In the genomic region with DNA sequence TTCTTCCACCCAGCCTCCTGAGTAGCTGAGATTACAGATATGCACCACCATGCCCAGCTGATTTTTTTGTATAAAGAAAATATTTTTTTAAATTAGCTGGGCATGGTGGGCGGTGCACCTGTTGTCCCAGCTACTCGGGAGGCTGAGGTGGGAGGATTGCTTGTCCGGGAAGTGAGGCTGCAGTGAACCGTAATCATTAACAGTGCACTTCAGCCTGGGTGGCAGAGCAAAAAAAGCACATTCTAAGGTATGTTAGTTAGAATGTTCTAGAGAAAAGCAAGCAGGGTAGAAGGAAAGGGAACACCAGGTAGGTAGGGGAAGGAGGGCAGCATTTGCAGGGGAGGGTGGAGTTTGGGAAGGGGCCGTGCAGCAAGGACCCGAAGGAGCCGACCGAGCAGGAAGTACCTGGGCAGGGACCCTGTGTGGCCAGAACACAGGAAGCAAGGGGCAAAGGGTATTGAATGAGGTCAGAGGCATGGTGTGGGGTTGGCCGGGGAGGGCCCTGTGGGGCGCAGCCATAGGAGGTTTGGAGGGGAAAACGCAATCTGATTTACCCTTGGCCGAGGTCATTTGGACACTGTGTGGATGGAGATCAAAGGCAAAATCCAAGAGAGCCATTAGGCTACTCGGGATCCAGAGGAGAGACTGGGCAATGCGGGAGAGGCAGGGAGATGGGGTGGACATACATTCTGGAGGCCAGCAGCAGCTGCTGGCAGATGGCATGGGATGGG, we compare ENCODE assay signal across 1 cellular context.
A peak's percentile ranks its signal among the peaks of the same experiment; 100 is the strongest.
TF ChIP-seq lines count a peak whose summit lies in the region.

No MANE protein-coding gene starts in this region.

TF ChIP-seq in HepG2, 621 proteins besides CTCF, POLR2A, EP300 and RAD21 (continued from another document and continues in another):
- TF ChIP-seq, protein P1, sequence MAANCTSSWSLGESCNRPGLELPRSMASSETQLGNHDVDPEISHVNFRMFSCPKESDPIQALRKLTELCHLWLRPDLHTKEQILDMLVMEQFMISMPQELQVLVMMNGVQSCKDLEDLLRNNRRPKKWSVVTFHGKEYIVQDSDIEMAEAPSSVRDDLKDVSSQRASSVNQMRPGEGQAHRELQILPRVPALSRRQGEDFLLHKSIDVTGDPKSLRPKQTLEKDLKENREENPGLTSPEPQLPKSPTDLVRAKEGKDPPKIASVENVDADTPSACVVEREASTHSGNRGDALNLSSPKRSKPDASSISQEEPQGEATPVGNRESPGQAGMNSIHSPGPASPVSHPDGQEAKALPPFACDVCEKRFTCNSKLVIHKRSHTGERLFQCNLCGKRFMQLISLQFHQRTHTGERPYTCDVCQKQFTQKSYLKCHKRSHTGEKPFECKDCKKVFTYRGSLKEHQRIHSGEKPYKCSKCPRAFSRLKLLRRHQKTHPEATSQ (CRISPR knock-in tag; IDR thresholded peaks at IDR 0.05; ENCODE audit: borderline replicate concordance), result no peak
- TF ChIP-seq ZSCAN21 (CRISPR knock-in tag; IDR thresholded peaks at IDR 0.05; ENCODE audit: borderline replicate concordance), result no peak
- TF ChIP-seq SIN3A (IDR thresholded peaks at IDR 0.05; ENCODE audit: borderline replicate concordance, low read depth, low read length), result no peak
- peak; percentile 28; the same call in 1 of the 2 replicates for TF ChIP-seq GFI1 (CRISPR knock-in tag; IDR thresholded peaks at IDR 0.05; ENCODE audit: borderline replicate concordance)
- TF ChIP-seq, protein P2, sequence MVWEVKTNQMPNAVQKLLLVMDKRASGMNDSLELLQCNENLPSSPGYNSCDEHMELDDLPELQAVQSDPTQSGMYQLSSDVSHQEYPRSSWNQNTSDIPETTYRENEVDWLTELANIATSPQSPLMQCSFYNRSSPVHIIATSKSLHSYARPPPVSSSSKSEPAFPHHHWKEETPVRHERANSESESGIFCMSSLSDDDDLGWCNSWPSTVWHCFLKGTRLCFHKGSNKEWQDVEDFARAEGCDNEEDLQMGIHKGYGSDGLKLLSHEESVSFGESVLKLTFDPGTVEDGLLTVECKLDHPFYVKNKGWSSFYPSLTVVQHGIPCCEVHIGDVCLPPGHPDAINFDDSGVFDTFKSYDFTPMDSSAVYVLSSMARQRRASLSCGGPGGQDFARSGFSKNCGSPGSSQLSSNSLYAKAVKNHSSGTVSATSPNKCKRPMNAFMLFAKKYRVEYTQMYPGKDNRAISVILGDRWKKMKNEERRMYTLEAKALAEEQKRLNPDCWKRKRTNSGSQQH (CRISPR knock-in tag; IDR thresholded peaks at IDR 0.05; ENCODE audit: low read depth), result no peak
- TF ChIP-seq RFXAP (CRISPR knock-in tag; IDR thresholded peaks at IDR 0.05; ENCODE audit: borderline replicate concordance), result 0 out of 2 replicates have a peak, but pooled peaks have one; percentile 58
- TF ChIP-seq SPEN (CRISPR knock-in tag; IDR thresholded peaks at IDR 0.05; ENCODE audit: low read depth), result 0 out of 2 replicates have a peak, but pooled peaks have one; percentile 29
- 0 out of 2 replicates have a peak, but pooled peaks have one; percentile 30 for TF ChIP-seq ZNF350 (CRISPR knock-in tag; IDR thresholded peaks at IDR 0.05; ENCODE audit: borderline replicate concordance, low read depth)
- 0 out of 4 replicates have a peak, but pooled peaks of 1 of the 2 experiments have one; percentile 17 for TF ChIP-seq NR2F1 (CRISPR knock-in tag; IDR thresholded peaks at IDR 0.05)
- TF ChIP-seq, protein P3, sequence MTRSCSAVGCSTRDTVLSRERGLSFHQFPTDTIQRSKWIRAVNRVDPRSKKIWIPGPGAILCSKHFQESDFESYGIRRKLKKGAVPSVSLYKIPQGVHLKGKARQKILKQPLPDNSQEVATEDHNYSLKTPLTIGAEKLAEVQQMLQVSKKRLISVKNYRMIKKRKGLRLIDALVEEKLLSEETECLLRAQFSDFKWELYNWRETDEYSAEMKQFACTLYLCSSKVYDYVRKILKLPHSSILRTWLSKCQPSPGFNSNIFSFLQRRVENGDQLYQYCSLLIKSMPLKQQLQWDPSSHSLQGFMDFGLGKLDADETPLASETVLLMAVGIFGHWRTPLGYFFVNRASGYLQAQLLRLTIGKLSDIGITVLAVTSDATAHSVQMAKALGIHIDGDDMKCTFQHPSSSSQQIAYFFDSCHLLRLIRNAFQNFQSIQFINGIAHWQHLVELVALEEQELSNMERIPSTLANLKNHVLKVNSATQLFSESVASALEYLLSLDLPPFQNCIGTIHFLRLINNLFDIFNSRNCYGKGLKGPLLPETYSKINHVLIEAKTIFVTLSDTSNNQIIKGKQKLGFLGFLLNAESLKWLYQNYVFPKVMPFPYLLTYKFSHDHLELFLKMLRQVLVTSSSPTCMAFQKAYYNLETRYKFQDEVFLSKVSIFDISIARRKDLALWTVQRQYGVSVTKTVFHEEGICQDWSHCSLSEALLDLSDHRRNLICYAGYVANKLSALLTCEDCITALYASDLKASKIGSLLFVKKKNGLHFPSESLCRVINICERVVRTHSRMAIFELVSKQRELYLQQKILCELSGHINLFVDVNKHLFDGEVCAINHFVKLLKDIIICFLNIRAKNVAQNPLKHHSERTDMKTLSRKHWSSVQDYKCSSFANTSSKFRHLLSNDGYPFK (CRISPR knock-in tag; IDR thresholded peaks at IDR 0.05; ENCODE audit: borderline replicate concordance), result 0 out of 2 replicates have a peak, but pooled peaks have one; percentile 54
- TF ChIP-seq ZNF44 (CRISPR knock-in tag; IDR thresholded peaks at IDR 0.05), result no peak
- peak; percentile 91 for TF ChIP-seq ZMYM3 (CRISPR knock-in tag; IDR thresholded peaks at IDR 0.05)
- TF ChIP-seq, protein P4, sequence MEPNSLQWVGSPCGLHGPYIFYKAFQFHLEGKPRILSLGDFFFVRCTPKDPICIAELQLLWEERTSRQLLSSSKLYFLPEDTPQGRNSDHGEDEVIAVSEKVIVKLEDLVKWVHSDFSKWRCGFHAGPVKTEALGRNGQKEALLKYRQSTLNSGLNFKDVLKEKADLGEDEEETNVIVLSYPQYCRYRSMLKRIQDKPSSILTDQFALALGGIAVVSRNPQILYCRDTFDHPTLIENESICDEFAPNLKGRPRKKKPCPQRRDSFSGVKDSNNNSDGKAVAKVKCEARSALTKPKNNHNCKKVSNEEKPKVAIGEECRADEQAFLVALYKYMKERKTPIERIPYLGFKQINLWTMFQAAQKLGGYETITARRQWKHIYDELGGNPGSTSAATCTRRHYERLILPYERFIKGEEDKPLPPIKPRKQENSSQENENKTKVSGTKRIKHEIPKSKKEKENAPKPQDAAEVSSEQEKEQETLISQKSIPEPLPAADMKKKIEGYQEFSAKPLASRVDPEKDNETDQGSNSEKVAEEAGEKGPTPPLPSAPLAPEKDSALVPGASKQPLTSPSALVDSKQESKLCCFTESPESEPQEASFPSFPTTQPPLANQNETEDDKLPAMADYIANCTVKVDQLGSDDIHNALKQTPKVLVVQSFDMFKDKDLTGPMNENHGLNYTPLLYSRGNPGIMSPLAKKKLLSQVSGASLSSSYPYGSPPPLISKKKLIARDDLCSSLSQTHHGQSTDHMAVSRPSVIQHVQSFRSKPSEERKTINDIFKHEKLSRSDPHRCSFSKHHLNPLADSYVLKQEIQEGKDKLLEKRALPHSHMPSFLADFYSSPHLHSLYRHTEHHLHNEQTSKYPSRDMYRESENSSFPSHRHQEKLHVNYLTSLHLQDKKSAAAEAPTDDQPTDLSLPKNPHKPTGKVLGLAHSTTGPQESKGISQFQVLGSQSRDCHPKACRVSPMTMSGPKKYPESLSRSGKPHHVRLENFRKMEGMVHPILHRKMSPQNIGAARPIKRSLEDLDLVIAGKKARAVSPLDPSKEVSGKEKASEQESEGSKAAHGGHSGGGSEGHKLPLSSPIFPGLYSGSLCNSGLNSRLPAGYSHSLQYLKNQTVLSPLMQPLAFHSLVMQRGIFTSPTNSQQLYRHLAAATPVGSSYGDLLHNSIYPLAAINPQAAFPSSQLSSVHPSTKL (CRISPR knock-in tag; IDR thresholded peaks at IDR 0.05), result 0 out of 2 replicates have a peak, but pooled peaks have one; percentile 14
- TF ChIP-seq ZNF616 (CRISPR knock-in tag; IDR thresholded peaks at IDR 0.05; ENCODE audit: low read depth), result 0 out of 2 replicates have a peak, but pooled peaks have one; percentile 39
- TF ChIP-seq ZNF770 (CRISPR knock-in tag; IDR thresholded peaks at IDR 0.05), result peak; percentile 99
- TF ChIP-seq NCOA1 (CRISPR knock-in tag; IDR thresholded peaks at IDR 0.05), result no peak
- 0 out of 2 replicates have a peak, but pooled peaks have one; percentile 43 for TF ChIP-seq ZNF772 (CRISPR knock-in tag; IDR thresholded peaks at IDR 0.05)
- peak; percentile 55; the same call in 1 of the 2 replicates for TF ChIP-seq JUN (CRISPR knock-in tag; IDR thresholded peaks at IDR 0.05)
- TF ChIP-seq RFX3 (CRISPR knock-in tag; IDR thresholded peaks at IDR 0.05), result no peak
- 0 out of 2 replicates have a peak, but pooled peaks have one; percentile 10 for TF ChIP-seq ZBTB7A (CRISPR knock-in tag; IDR thresholded peaks at IDR 0.05)
- TF ChIP-seq, protein P5, sequence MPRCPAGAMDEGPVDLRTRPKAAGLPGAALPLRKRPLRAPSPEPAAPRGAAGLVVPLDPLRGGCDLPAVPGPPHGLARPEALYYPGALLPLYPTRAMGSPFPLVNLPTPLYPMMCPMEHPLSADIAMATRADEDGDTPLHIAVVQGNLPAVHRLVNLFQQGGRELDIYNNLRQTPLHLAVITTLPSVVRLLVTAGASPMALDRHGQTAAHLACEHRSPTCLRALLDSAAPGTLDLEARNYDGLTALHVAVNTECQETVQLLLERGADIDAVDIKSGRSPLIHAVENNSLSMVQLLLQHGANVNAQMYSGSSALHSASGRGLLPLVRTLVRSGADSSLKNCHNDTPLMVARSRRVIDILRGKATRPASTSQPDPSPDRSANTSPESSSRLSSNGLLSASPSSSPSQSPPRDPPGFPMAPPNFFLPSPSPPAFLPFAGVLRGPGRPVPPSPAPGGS (CRISPR knock-in tag; IDR thresholded peaks at IDR 0.05), result no peak
- TF ChIP-seq MIXL1 (CRISPR knock-in tag; IDR thresholded peaks at IDR 0.05), result peak; percentile 48; the same call in 1 of the 2 replicates
- no peak for TF ChIP-seq CBX1 (IDR thresholded peaks at IDR 0.05; ENCODE audit: low read depth)
- TF ChIP-seq, protein P6, sequence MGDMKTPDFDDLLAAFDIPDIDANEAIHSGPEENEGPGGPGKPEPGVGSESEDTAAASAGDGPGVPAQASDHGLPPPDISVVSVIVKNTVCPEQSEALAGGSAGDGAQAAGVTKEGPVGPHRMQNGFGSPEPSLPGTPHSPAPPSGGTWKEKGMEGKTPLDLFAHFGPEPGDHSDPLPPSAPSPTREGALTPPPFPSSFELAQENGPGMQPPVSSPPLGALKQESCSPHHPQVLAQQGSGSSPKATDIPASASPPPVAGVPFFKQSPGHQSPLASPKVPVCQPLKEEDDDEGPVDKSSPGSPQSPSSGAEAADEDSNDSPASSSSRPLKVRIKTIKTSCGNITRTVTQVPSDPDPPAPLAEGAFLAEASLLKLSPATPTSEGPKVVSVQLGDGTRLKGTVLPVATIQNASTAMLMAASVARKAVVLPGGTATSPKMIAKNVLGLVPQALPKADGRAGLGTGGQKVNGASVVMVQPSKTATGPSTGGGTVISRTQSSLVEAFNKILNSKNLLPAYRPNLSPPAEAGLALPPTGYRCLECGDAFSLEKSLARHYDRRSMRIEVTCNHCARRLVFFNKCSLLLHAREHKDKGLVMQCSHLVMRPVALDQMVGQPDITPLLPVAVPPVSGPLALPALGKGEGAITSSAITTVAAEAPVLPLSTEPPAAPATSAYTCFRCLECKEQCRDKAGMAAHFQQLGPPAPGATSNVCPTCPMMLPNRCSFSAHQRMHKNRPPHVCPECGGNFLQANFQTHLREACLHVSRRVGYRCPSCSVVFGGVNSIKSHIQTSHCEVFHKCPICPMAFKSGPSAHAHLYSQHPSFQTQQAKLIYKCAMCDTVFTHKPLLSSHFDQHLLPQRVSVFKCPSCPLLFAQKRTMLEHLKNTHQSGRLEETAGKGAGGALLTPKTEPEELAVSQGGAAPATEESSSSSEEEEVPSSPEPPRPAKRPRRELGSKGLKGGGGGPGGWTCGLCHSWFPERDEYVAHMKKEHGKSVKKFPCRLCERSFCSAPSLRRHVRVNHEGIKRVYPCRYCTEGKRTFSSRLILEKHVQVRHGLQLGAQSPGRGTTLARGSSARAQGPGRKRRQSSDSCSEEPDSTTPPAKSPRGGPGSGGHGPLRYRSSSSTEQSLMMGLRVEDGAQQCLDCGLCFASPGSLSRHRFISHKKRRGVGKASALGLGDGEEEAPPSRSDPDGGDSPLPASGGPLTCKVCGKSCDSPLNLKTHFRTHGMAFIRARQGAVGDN (CRISPR knock-in tag; IDR thresholded peaks at IDR 0.05), result peak; percentile 86
- TF ChIP-seq ZNF460 (CRISPR knock-in tag; IDR thresholded peaks at IDR 0.05; ENCODE audit: borderline replicate concordance), result 0 out of 2 replicates have a peak, but pooled peaks have one; percentile 28
- TF ChIP-seq SAFB2 (CRISPR knock-in tag; IDR thresholded peaks at IDR 0.05; ENCODE audit: borderline replicate concordance, low read depth), result peak; percentile 39; the same call in 1 of the 2 replicates
- TF ChIP-seq, protein P7, sequence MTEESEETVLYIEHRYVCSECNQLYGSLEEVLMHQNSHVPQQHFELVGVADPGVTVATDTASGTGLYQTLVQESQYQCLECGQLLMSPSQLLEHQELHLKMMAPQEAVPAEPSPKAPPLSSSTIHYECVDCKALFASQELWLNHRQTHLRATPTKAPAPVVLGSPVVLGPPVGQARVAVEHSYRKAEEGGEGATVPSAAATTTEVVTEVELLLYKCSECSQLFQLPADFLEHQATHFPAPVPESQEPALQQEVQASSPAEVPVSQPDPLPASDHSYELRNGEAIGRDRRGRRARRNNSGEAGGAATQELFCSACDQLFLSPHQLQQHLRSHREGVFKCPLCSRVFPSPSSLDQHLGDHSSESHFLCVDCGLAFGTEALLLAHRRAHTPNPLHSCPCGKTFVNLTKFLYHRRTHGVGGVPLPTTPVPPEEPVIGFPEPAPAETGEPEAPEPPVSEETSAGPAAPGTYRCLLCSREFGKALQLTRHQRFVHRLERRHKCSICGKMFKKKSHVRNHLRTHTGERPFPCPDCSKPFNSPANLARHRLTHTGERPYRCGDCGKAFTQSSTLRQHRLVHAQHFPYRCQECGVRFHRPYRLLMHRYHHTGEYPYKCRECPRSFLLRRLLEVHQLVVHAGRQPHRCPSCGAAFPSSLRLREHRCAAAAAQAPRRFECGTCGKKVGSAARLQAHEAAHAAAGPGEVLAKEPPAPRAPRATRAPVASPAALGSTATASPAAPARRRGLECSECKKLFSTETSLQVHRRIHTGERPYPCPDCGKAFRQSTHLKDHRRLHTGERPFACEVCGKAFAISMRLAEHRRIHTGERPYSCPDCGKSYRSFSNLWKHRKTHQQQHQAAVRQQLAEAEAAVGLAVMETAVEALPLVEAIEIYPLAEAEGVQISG (CRISPR knock-in tag; IDR thresholded peaks at IDR 0.05), result 0 out of 2 replicates have a peak, but pooled peaks have one; percentile 17
- TF ChIP-seq MLX (CRISPR knock-in tag; IDR thresholded peaks at IDR 0.05), result no peak
